Comparison of ENCODE assay signal across 2 cellular contexts in genomic region chr19:8004001-8004400, GRCh38.
TF ChIP-seq lines count a peak whose summit lies in the region.

No MANE protein-coding gene starts in this region.

TF ChIP-seq in HEK293, 187 proteins besides CTCF, POLR2A, EP300 and RAD21 (continued from another document):
- no peak for TF ChIP-seq ZBTB6 (tag by site-specific recombination; IDR thresholded peaks at IDR 0.05)
- TF ChIP-seq ZNF664 (tag by site-specific recombination; IDR thresholded peaks at IDR 0.05) = peak; percentile 82; the same call in 1 of the 2 replicates
- no peak for TF ChIP-seq ZNF600 (tag by site-specific recombination; IDR thresholded peaks at IDR 0.05)
- TF ChIP-seq ZNF624 (tag by site-specific recombination; IDR thresholded peaks at IDR 0.05) = no peak
- TF ChIP-seq ZFP3 (tag by site-specific recombination; IDR thresholded peaks at IDR 0.05; ENCODE audit: low read depth) = no peak

TF ChIP-seq in GM12878, 131 proteins besides CTCF, POLR2A, EP300 and RAD21 (continued from another document):
- TF ChIP-seq E2F4 (IDR thresholded peaks at IDR 0.05; ENCODE audit: low read depth, low read length) = no peak
- no peak for TF ChIP-seq PKNOX1 (IDR thresholded peaks at IDR 0.05)
- TF ChIP-seq KLF5 (IDR thresholded peaks at IDR 0.05; ENCODE audit: partially characterized antibody) = no peak
- TF ChIP-seq STAT1 (conservative IDR thresholded peaks at IDR 0.05) = no peak
- TF ChIP-seq MXI1 (IDR thresholded peaks at IDR 0.05; ENCODE audit: low read depth, low read length) = no peak
- TF ChIP-seq SMARCA5 (IDR thresholded peaks at IDR 0.05) = no peak
- TF ChIP-seq EGR1 (IDR thresholded peaks at IDR 0.05; ENCODE audit: borderline replicate concordance in 1 of 2, low read depth in 2 of 2, low read length in 2 of 2) = no peak
- TF ChIP-seq ZNF384 (IDR thresholded peaks at IDR 0.05; ENCODE audit: borderline replicate concordance, low read depth, low read length) = no peak
- no peak for TF ChIP-seq SMC3 (IDR thresholded peaks at IDR 0.05; ENCODE audit: borderline replicate concordance, low read length)
- TF ChIP-seq FOXM1 (IDR thresholded peaks at IDR 0.05; ENCODE audit: low read depth, low read length) = no peak
